Comparison of ENCODE assay signal across 8 cellular contexts in genomic region chr14:35404496-35405303, GRCh38. TPM values are rescaled to one million over a fixed set of nuclear protein-coding genes. Genes with fewer than 3 reads are reported as not detected.
DNase-seq lines count a peak whose midpoint lies in the region; TF ChIP-seq lines count a peak whose summit lies in the region.

TSS of gene NFKBIA (minus strand) at chr14:35404749. CDS start at chr14:35404644, 105 bp downstream.

- TF ChIP-seq CTCF in H9 (conservative IDR thresholded peaks at IDR 0.05), result peak; percentile 40
- TF ChIP-seq CTCF in Loucy (conservative IDR thresholded peaks at IDR 0.05; ENCODE audit: low read length), result peak; percentile 51
- peak; percentile 32 for TF ChIP-seq CTCF in foreskin fibroblast (IDR thresholded peaks at IDR 0.05; ENCODE audit: low read depth, low read length)
- no peak for TF ChIP-seq CTCF in subcutaneous adipose tissue (IDR thresholded peaks at IDR 0.05; ENCODE audit: low read depth)

- no peak within 1 kb of the TSS for H4K91ac ChIP-seq in H9 (ENCODE audit: insufficient read length, low read depth, low read length)

- H2AK5ac ChIP-seq in H9 (ENCODE audit: insufficient read length, low read length), result no peak within 1 kb of the TSS

- DNase-seq in GF-D8 (lab: John Stamatoyannopoulos, UW), result peak; percentile 65
- peak; percentile 81 for DNase-seq in H9
- peak; percentile 60 for DNase-seq in SIG-M5 (lab: John Stamatoyannopoulos, UW)
- peak; percentile 85 for DNase-seq in activated gamma-delta T cell (lab: John Stamatoyannopoulos, UW)
- peak; percentile 90 to 97 for DNase-seq in foreskin fibroblast

- WGBS in H9 (ENCODE audit: extremely low coverage, insufficient read length, low lambda C conversion rate), result no CpG with 5 or more reads among the region's 62 CpGs

- peak within 1 kb of the TSS; percentile 94 to 95 for H3K4me3 Mint-ChIP-seq in H9

- peaks cover 5% of the 10 kb centered on the region; the same call in 1 of the 2 replicates for H3F3A ChIP-seq in Loucy (ENCODE audit: low read depth)

- no peak within 1 kb of the TSS for H2BK5ac ChIP-seq in H9 (ENCODE audit: insufficient read length, low read length)

- no peak within 1 kb of the TSS for H2BK12ac ChIP-seq in H9 (ENCODE audit: insufficient read length, low read depth, low read length)

- no peaks in the 10 kb centered on the region for H4K20me1 ChIP-seq in H9 (ENCODE audit: control insufficient read depth, insufficient read depth, insufficient read length)
- peaks cover 32% of the 10 kb centered on the region for H4K20me1 ChIP-seq in Loucy (ENCODE audit: insufficient read depth, low read length, poor library complexity, severe bottlenecking)

- peak within 1 kb of the TSS; percentile 87 for H3K18ac ChIP-seq in H9 (ENCODE audit: insufficient read length, low read depth, low read length)

- H3K4me3 ChIP-seq in Loucy (ENCODE audit: low read length, poor library complexity, severe bottlenecking), result peak within 1 kb of the TSS; percentile 99
- H3K4me3 ChIP-seq in foreskin fibroblast (ENCODE audit: low read depth in 1 of 2, low read length in 2 of 2), result peak within 1 kb of the TSS; percentile 88 to 89
- peak within 1 kb of the TSS; percentile 78 for H3K4me3 ChIP-seq in neuron (ENCODE audit: low read length)

- H2BK20ac ChIP-seq in H9 (ENCODE audit: low read depth, low read length, poor library complexity, severe bottlenecking), result no peak within 1 kb of the TSS

- H3K36me3 ChIP-seq in Loucy (ENCODE audit: insufficient read depth, low read length), result peaks cover 31% of the 10 kb centered on the region; the same call in 1 of the 2 replicates
- H3K36me3 ChIP-seq in neuron (ENCODE audit: insufficient read depth, low read length), result peaks cover 31% of the 10 kb centered on the region

- H3K9me2 ChIP-seq in Loucy (replicated peaks; ENCODE audit: low read depth, low read length), result no peaks in the 10 kb centered on the region

- H2AFZ ChIP-seq in H9 (ENCODE audit: low read length) (no peak within 1 kb of the TSS), Loucy (ENCODE audit: low read length) (peak within 1 kb of the TSS; percentile 95), neuron (ENCODE audit: low read depth, low read length) (peak within 1 kb of the TSS; percentile 72)

- H3K9me3 Mint-ChIP-seq in H9, result no peaks in the 10 kb centered on the region

- H3K4me1 ChIP-seq in H9 (ENCODE audit: insufficient read depth, low read length) (peaks cover 7% of the 10 kb centered on the region), Loucy (ENCODE audit: insufficient read depth, low read length, poor library complexity, severe bottlenecking) (peaks cover 50% of the 10 kb centered on the region), neuron (ENCODE audit: insufficient read depth, low read length) (peaks cover 14% of the 10 kb centered on the region)

- H3K23me2 ChIP-seq in H9 (ENCODE audit: insufficient read length, low read depth, low read length, poor library complexity, severe bottlenecking), result peaks cover 6% of the 10 kb centered on the region

- peaks cover 34% of the 10 kb centered on the region in 2 experiments for H3K4me1 Mint-ChIP-seq in H9

- H4K8ac ChIP-seq in H9 (replicated peaks; ENCODE audit: insufficient read length, low read depth, low read length), result no peak within 1 kb of the TSS

- no peaks in the 10 kb centered on the region for H3K27me3 ChIP-seq in H9 (ENCODE audit: insufficient read depth, low read length)
- no peaks in the 10 kb centered on the region for H3K27me3 ChIP-seq in Loucy (ENCODE audit: insufficient read depth, low read length, poor library complexity, severe bottlenecking)
- H3K27me3 ChIP-seq in neuron (ENCODE audit: insufficient read depth, low read length), result no peaks in the 10 kb centered on the region

- H3K27ac Mint-ChIP-seq in H9, result peak within 1 kb of the TSS; percentile 97 to 99 (median 97)

- no peak within 1 kb of the TSS for H3K27ac ChIP-seq in H9 (ENCODE audit: insufficient read length, low read depth, low read length)

- H3K56ac ChIP-seq in H9 (ENCODE audit: insufficient read length, low read depth, low read length), result no peak within 1 kb of the TSS

- H2BK15ac ChIP-seq in H9 (ENCODE audit: low read depth, low read length), result no peak within 1 kb of the TSS

- no peak within 1 kb of the TSS for H3T11ph ChIP-seq in H9 (ENCODE audit: low read length)

- H3K14ac ChIP-seq in H9 (ENCODE audit: insufficient read depth, low read length), result peak within 1 kb of the TSS; percentile 98

- no peak within 1 kb of the TSS for H4K5ac ChIP-seq in H9 (ENCODE audit: insufficient read length, low read depth, low read length)

- H3K27me3 Mint-ChIP-seq in H9 (ENCODE audit: low read depth), result no peaks in the 10 kb centered on the region

- no peak within 1 kb of the TSS for H3K23ac ChIP-seq in H9 (ENCODE audit: insufficient read length, low read depth, low read length)

- H3K9ac ChIP-seq in H9 (ENCODE audit: extremely low read depth, insufficient read length, low read length), result peak within 1 kb of the TSS; percentile 80
- peak within 1 kb of the TSS; percentile 93 for H3K9ac ChIP-seq in Loucy (ENCODE audit: low read depth, low read length, poor library complexity, severe bottlenecking)

- H3K36me3 Mint-ChIP-seq in H9 (ENCODE audit: insufficient read depth in 1 of 3, low read depth in 3 of 3), result peaks cover 20 to 38% (median 32%) of the 10 kb centered on the region in 3 experiments; a peak in 6 of 7 replicates

- no peak within 1 kb of the TSS; the same call in 1 of the 2 replicates for H3K4ac ChIP-seq in H9 (ENCODE audit: low read depth, low read length)

- H3K79me1 ChIP-seq in H9 (ENCODE audit: insufficient read depth, low read depth, low read length, poor library complexity, severe bottlenecking), result no peaks in the 10 kb centered on the region

- H3K4me2 ChIP-seq in H9 (ENCODE audit: insufficient read depth, insufficient read length, low read length), result peak within 1 kb of the TSS; percentile 91
- peak within 1 kb of the TSS; percentile 98 for H3K4me2 ChIP-seq in Loucy (ENCODE audit: low read depth, low read length, poor library complexity, severe bottlenecking)

- H3K9me3 ChIP-seq in H9 (ENCODE audit: control insufficient read depth, low read depth, low read length), result no peaks in the 10 kb centered on the region
- H3K9me3 ChIP-seq in Loucy (ENCODE audit: insufficient read depth, low read depth, low read length), result no peaks in the 10 kb centered on the region
- no peaks in the 10 kb centered on the region for H3K9me3 ChIP-seq in neuron (ENCODE audit: low read length)

- peak within 1 kb of the TSS; percentile 65 for H2BK120ac ChIP-seq in H9 (ENCODE audit: low read depth, low read length, poor library complexity, severe bottlenecking)

- H3K79me2 ChIP-seq in H9 (ENCODE audit: insufficient read depth, low read length) (no peaks in the 10 kb centered on the region), Loucy (ENCODE audit: insufficient read depth, low read length) (peaks cover 41% of the 10 kb centered on the region)

RNA-seq across cellular contexts. Expression of gene NFKBIA, which starts in this region (rescaled TPM):
- total RNA-seq in H9 (2021) (38.4 and 39.1 TPM in 2 replicates), subcutaneous adipose tissue (100 to 1,000 TPM; 238 to 708 (median 364) TPM)
